13 cellular contexts compared by ENCODE assay signal in the genomic region with DNA sequence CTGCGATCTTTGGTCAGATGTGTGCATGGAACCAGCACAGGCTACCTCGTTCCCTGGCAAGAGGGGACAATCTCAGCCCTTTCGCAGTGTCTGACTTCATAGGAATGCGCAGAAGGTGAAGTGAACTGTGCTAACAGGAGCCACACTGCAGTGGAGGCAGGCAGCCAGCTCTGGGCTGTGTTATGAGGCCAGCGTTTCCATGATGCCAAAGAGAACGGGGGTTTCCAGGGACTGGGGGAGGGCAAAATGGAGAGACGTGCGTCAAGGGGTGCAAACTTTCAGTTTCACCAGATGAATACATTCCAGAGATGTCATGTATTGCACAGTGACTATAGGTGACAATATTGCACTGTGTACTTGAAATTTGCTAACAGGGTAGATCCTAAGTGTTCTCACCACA. TPM values are rescaled to one million over a fixed set of nuclear protein-coding genes. Genes with fewer than 3 reads are reported as not detected.
A peak's percentile ranks its signal among the peaks of the same experiment; 100 is the strongest.
DNase-seq lines count a peak whose midpoint lies in the region; ATAC-seq and TF ChIP-seq lines count a peak whose summit lies in the region.
"Had no signal": no experiment of that assay in that cellular context is flagged by ENCODE, and none has a peak within 500 bp of the region (broad histone marks: within the 10 kb centered on the region; RNA-seq: fewer than 3 reads in every experiment).

No MANE protein-coding gene starts in this region.

- H3K36me3 ChIP-seq in aorta (ENCODE audit: control insufficient read depth in 1 of 2, insufficient read depth in 2 of 2, low read length in 1 of 2), result no peaks in the 10 kb centered on the region

- ATAC-seq in HG02763 (IDR thresholded peaks at IDR 0.05; ENCODE audit: unreplicated experiment) (peak; percentile 46), GM21737 (IDR thresholded peaks at IDR 0.05; ENCODE audit: unreplicated experiment) (no peak), aorta (ENCODE audit: low FRiP score) (no peak)
- peak; percentile 74 for ATAC-seq in activated CD8-positive, alpha-beta T cell treated with anti-CD3 and anti-CD28 coated beads, Interleukin-2, amount 10 ng/mL, durations not matched to agents 7 days and 5 days
- ATAC-seq: foreskin keratinocyte had no signal

- POLR2A ChIA-PET in activated CD8-positive, alpha-beta T cell treated with anti-CD3 and anti-CD28 coated beads, Interleukin-2, amount 10 ng/mL, durations not matched to agents 7 days and 5 days (lab: Charles Lee), result interaction anchor here (1.1 to 1.3 kb wide), 2 partner anchors 14 to 113 kb away, joined by 3 to 6 read pairs; no protein-coding TSS in a partner anchor

- in situ Hi-C loops in GM13977 (cut with MboI; ENCODE audit: low pct_unique_long_range_greater_than_20kb, low sequenced_read_pairs, unreplicated experiment), result loop anchor here (10.0 kb wide), 1 partner anchor 117 kb away; no protein-coding TSS in a partner anchor

- CTCF ChIA-PET in activated CD8-positive, alpha-beta T cell treated with anti-CD3 and anti-CD28 coated beads, Interleukin-2, amount 10 ng/mL, durations not matched to agents 7 days and 5 days (lab: Charles Lee), result interaction anchor here (0.6 to 7.3 kb wide), 11 partner anchors 12 to 121 kb away, joined by 3 to 70 read pairs (median 4); no protein-coding TSS in a partner anchor

- no peak overlapping the region for H3K4me3 ChIP-seq in aorta (ENCODE audit: low read length in 2 of 2)

- no peaks in the 10 kb centered on the region for H3K4me1 Mint-ChIP-seq in activated CD8-positive, alpha-beta T cell treated with anti-CD3 and anti-CD28 coated beads, Interleukin-2, amount 10 ng/mL, durations not matched to agents 7 days and 5 days (ENCODE audit: low read depth)

- intact Hi-C loops in aorta (cut with DNase I), result loop anchor here (1.0 to 10.0 kb wide), 3 partner anchors 113 to 122 kb away; no protein-coding TSS in a partner anchor

- H3K27me3 Mint-ChIP-seq in activated CD8-positive, alpha-beta T cell treated with anti-CD3 and anti-CD28 coated beads, Interleukin-2, amount 10 ng/mL, durations not matched to agents 7 days and 5 days (ENCODE audit: low read depth), result no peaks in the 10 kb centered on the region

- no peaks in the 10 kb centered on the region for H3K36me3 Mint-ChIP-seq in activated CD8-positive, alpha-beta T cell treated with anti-CD3 and anti-CD28 coated beads, Interleukin-2, amount 10 ng/mL, durations not matched to agents 7 days and 5 days (ENCODE audit: low read depth)

- no peak overlapping the region for H3K27ac ChIP-seq in aorta (ENCODE audit: low read depth in 1 of 2, low read length in 2 of 2)
- H3K27ac ChIP-seq: foreskin keratinocyte, VCaP had no signal

- H3K27me3 ChIP-seq in aorta (ENCODE audit: control insufficient read depth in 1 of 2, insufficient read depth in 2 of 2, low read length in 1 of 2), result no peaks in the 10 kb centered on the region
- H3K27me3 ChIP-seq: foreskin keratinocyte had no signal

- no peaks in the 10 kb centered on the region for H3K9me3 ChIP-seq in aorta (ENCODE audit: control insufficient read depth, low read length)

- TF ChIP-seq CTCF in GM13977 (IDR thresholded peaks at IDR 0.05; ENCODE audit: extremely low read depth, insufficient read depth, missing control alignments), result no peak

- H3K9me3 Mint-ChIP-seq in activated CD8-positive, alpha-beta T cell treated with anti-CD3 and anti-CD28 coated beads, Interleukin-2, amount 10 ng/mL, durations not matched to agents 7 days and 5 days (ENCODE audit: insufficient read depth), result no peaks in the 10 kb centered on the region

- H3K27ac Mint-ChIP-seq in activated CD8-positive, alpha-beta T cell treated with anti-CD3 and anti-CD28 coated beads, Interleukin-2, amount 10 ng/mL, durations not matched to agents 7 days and 5 days, result no peak overlapping the region

- 68 to 82% methylated on average over 8 of the region's 8 CpGs for WGBS in aorta, 2 donors

- H3K4me3 Mint-ChIP-seq in activated CD8-positive, alpha-beta T cell treated with anti-CD3 and anti-CD28 coated beads, Interleukin-2, amount 10 ng/mL, durations not matched to agents 7 days and 5 days, result no peak overlapping the region

- DNase-seq in GM13977 (ENCODE audit: low spot score) (peak; percentile 46), aorta (no peak), ureter (ENCODE audit: low spot score) (no peak), HT-29 (ENCODE audit: low spot score) (no peak)
- peak; percentile 45 for DNase-seq in activated CD8-positive, alpha-beta T cell treated with anti-CD3 and anti-CD28 coated beads, Interleukin-2, amount 10 ng/mL, durations not matched to agents 7 days and 5 days
- peak; percentile 62 to 66 for DNase-seq in stimulated activated CD4-positive, alpha-beta T cell treated with anti-CD3 and anti-CD28 coated beads, Interleukin-2, amount 100 ng/mL, for 24 hours
- DNase-seq: cerebellar nuclear complex, foreskin keratinocyte, NCI-H1092 treated with DMSO at 0.1 percent for 48 hours had no signal

- no peaks in the 10 kb centered on the region for H3K4me1 ChIP-seq in aorta (ENCODE audit: control insufficient read depth in 1 of 2, insufficient read depth in 2 of 2, low read length in 2 of 2)
- H3K4me1 ChIP-seq: foreskin keratinocyte had no signal

RNA-seq across cellular contexts. Expression of a gene that starts 30.4 kb away (rescaled TPM):
- not detected for total RNA-seq in activated CD8-positive, alpha-beta T cell treated with anti-CD3 and anti-CD28 coated beads, Interleukin-2, amount 10 ng/mL, durations not matched to agents 7 days and 5 days
- total RNA-seq in aorta (under 1 TPM in 1 of 2 donors, not detected in 1; 0.36 TPM), ureter (4.6 TPM)
- polyA plus RNA-seq in aorta, result not detected
- total RNA-seq in HT-29 (2014; rRNA removed; shearing (Covaris generic)), result not detected in 2 replicates
- total RNA-seq: foreskin keratinocyte had no signal
- polyA plus RNA-seq: urinary bladder had no signal

Comparison
In these comparisons a context has a peak if more than half of its experiments do, and no peak if none do; other contexts are left out.
1. DNase-seq: peak in GM13977 (single experiment), activated CD8-positive, alpha-beta T cell treated with anti-CD3 and anti-CD28 coated beads, Interleukin-2, amount 10 ng/mL, durations not matched to agents 7 days and 5 days (single experiment) and stimulated activated CD4-positive, alpha-beta T cell treated with anti-CD3 and anti-CD28 coated beads, Interleukin-2, amount 100 ng/mL, for 24 hours (2 of 2); none in aorta (0 of 2), ureter (single experiment) and HT-29 (single experiment).
2. ATAC-seq: peak in HG02763 (single experiment) and activated CD8-positive, alpha-beta T cell treated with anti-CD3 and anti-CD28 coated beads, Interleukin-2, amount 10 ng/mL, durations not matched to agents 7 days and 5 days (single experiment); none in GM21737 (single experiment) and aorta (single experiment).